Comparison of ENCODE assay signal across 28 cellular contexts in genomic region chr9:118336167-118336951, GRCh38.
"Had no signal": no experiment of that assay in that cellular context is flagged by ENCODE, and none has a peak within 500 bp of the region (broad histone marks: within the 10 kb centered on the region; RNA-seq: fewer than 3 reads in every experiment).

No MANE protein-coding gene starts in this region.

- H3K27ac Mint-ChIP-seq: activated CD4-positive, alpha-beta memory T cell treated with anti-CD3 and anti-CD28 coated beads, Interleukin-2, amount 10 ng/mL, durations not matched to agents 7 days and 5 days; activated CD4-positive, alpha-beta T cell treated with anti-CD3 and anti-CD28 coated beads, Interleukin-2, amount 10 ng/mL, durations not matched to agents 24 days and 14 days; activated T-helper 17 cell treated with anti-CD3 and anti-CD28 coated beads, Interleukin-2, amount 50 U/mL, for 72 hours; naive thymus-derived CD4-positive, alpha-beta T cell; stimulated activated naive CD8-positive, alpha-beta T cell treated with anti-CD3 and anti-CD28 coated beads, Interleukin-15, Interleukin-2, amounts not matched to agents 100 ng/mL and 50 ng/mL, for 24 hours; type B pancreatic cell had no signal

- H3K27me3 Mint-ChIP-seq: activated CD4-positive, alpha-beta memory T cell treated with anti-CD3 and anti-CD28 coated beads, Interleukin-2, amount 10 ng/mL, durations not matched to agents 7 days and 5 days; activated CD4-positive, alpha-beta T cell treated with anti-CD3 and anti-CD28 coated beads, Interleukin-2, amount 10 ng/mL, durations not matched to agents 24 days and 14 days; naive thymus-derived CD4-positive, alpha-beta T cell; stimulated activated naive CD8-positive, alpha-beta T cell treated with anti-CD3 and anti-CD28 coated beads, Interleukin-15, Interleukin-2, amounts not matched to agents 100 ng/mL and 50 ng/mL, for 24 hours; type B pancreatic cell had no signal

- FAIRE-seq: colon, endometrium, TTC549 had no signal

- H3K9me3 Mint-ChIP-seq: activated CD4-positive, alpha-beta memory T cell treated with anti-CD3 and anti-CD28 coated beads, Interleukin-2, amount 10 ng/mL, durations not matched to agents 7 days and 5 days; activated CD4-positive, alpha-beta T cell treated with anti-CD3 and anti-CD28 coated beads, Interleukin-2, amount 10 ng/mL, durations not matched to agents 24 days and 14 days; activated T-cell treated with anti-CD3 and anti-CD28 coated beads, Interleukin-2, amount 50 U/mL, for 4 hours; activated T-helper 17 cell treated with anti-CD3 and anti-CD28 coated beads, Interleukin-2, amount 50 U/mL, for 72 hours; type B pancreatic cell had no signal

- DNase-seq: activated CD4-positive, alpha-beta memory T cell treated with anti-CD3 and anti-CD28 coated beads, Interleukin-2, amount 10 ng/mL, durations not matched to agents 7 days and 5 days; activated CD4-positive, alpha-beta T cell treated with anti-CD3 and anti-CD28 coated beads, Interleukin-2, amount 10 ng/mL, durations not matched to agents 24 days and 14 days; activated CD4-positive, CD25-positive, alpha-beta regulatory T cell treated with anti-CD3 and anti-CD28 coated beads, Interleukin-2, amount 50 U/mL, for 72 hours; activated gamma-delta T cell treated with Interleukin-2 at 50 U/mL for 16 hours; activated naive CD4-positive, alpha-beta T cell treated with anti-CD3 and anti-CD28 coated beads, Interleukin-2, amount 50 U/mL, for 16 hours; activated T-cell treated with anti-CD3 and anti-CD28 coated beads, Interleukin-2, amount 50 U/mL, for 4 hours; amygdala; effector CD8-positive, alpha-beta T cell; gastrocnemius medialis; islet precursor cell; left cardiac atrium; midbrain; naive thymus-derived CD4-positive, alpha-beta T cell; ovary; right cardiac atrium; stimulated activated CD4-positive, alpha-beta T cell treated with anti-CD3 and anti-CD28 coated beads, Interleukin-12 subunit alpha, Interleukin-12 subunit beta, amount 100 ng/mL, for 4 hours; stimulated activated CD4-positive, alpha-beta T cell treated with anti-CD3 and anti-CD28 coated beads, Interleukin-4, amount 100 ng/mL, for 1 hour; T-helper 9 cell; uterus had no signal

- H3K36me3 Mint-ChIP-seq: naive thymus-derived CD4-positive, alpha-beta T cell; type B pancreatic cell had no signal

- H3K4me1 Mint-ChIP-seq: activated CD4-positive, alpha-beta memory T cell treated with anti-CD3 and anti-CD28 coated beads, Interleukin-2, amount 10 ng/mL, durations not matched to agents 7 days and 5 days; activated CD4-positive, alpha-beta T cell treated with anti-CD3 and anti-CD28 coated beads, Interleukin-2, amount 10 ng/mL, durations not matched to agents 24 days and 14 days; activated T-helper 17 cell treated with anti-CD3 and anti-CD28 coated beads, Interleukin-2, amount 50 U/mL, for 72 hours; naive thymus-derived CD4-positive, alpha-beta T cell had no signal

- H3K4me3 ChIP-seq: gastrocnemius medialis, hepatocyte, ovary, prostate gland, skin epidermis, uterus had no signal

- H3K4me3 Mint-ChIP-seq: activated CD4-positive, alpha-beta memory T cell treated with anti-CD3 and anti-CD28 coated beads, Interleukin-2, amount 10 ng/mL, durations not matched to agents 7 days and 5 days; activated CD4-positive, alpha-beta T cell treated with anti-CD3 and anti-CD28 coated beads, Interleukin-2, amount 10 ng/mL, durations not matched to agents 24 days and 14 days; activated T-cell treated with anti-CD3 and anti-CD28 coated beads, Interleukin-2, amount 50 U/mL, for 4 hours; activated T-helper 17 cell treated with anti-CD3 and anti-CD28 coated beads, Interleukin-2, amount 50 U/mL, for 72 hours; naive thymus-derived CD4-positive, alpha-beta T cell; stimulated activated naive CD8-positive, alpha-beta T cell treated with anti-CD3 and anti-CD28 coated beads, Interleukin-15, Interleukin-2, amounts not matched to agents 100 ng/mL and 50 ng/mL, for 24 hours; type B pancreatic cell had no signal
